19 cellular contexts compared by ENCODE assay signal in the genomic region with DNA sequence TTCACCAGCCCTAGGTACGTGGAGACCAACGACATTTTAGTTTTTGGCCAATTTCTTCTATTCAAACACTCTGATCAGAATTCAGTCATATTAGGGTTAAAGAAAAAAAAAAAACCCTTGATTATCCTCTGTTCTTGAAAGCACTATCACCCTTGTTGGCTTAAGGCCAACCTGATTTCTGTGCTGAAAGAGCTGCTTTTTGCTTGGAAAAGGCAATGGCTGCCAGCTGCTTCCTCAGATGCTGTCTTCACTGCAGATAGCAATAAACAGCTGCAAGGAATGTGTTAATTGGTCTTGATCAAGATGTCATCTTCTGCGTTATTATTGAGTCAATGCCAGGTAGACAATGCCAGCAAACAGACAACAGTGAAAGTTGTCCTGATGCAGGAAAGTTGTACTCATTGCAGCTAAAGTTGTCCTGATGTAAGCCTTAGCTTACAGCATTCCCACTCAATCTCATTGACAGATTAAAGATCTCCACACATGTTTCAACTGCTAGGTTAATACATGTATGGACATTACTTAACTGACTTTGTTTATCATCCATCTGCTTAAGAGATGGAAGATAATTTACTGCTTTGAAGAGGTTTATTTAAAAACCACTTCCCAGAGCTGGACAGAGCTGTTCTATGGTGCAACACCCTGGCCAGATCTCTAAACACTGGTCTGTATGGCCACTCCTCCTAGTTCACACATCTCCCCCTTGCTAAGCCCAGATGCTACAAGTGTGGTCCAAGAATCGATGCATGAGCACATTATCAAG.
DNase-seq lines count a peak whose midpoint lies in the region; ATAC-seq and TF ChIP-seq lines count a peak whose summit lies in the region.
"Had no signal": no experiment of that assay in that cellular context is flagged by ENCODE, and none has a peak within 500 bp of the region (broad histone marks: within the 10 kb centered on the region; RNA-seq: fewer than 3 reads in every experiment).

No MANE protein-coding gene starts in this region.

- H3K27me3 ChIP-seq in BLaER1 treated with 17β-estradiol and CSF1 and Interleukin-3, amounts not matched to agents 10 nM and 100 nM, result no peaks in the 10 kb centered on the region
- peaks cover 8% of the 10 kb centered on the region for H3K27me3 ChIP-seq in left ventricle myocardium inferior (ENCODE audit: low read depth)
- no peaks in the 10 kb centered on the region for H3K27me3 ChIP-seq in gastrocnemius medialis
- H3K27me3 ChIP-seq: ascending aorta, right lobe of liver, vagina had no signal

- no peaks in the 10 kb centered on the region for H4K20me1 ChIP-seq in BLaER1 treated with 17β-estradiol and CSF1 and Interleukin-3, amounts not matched to agents 10 nM and 100 nM

- no peak for TF ChIP-seq CTCF in left ventricle myocardium inferior (IDR thresholded peaks at IDR 0.05; ENCODE audit: borderline replicate concordance)
- TF ChIP-seq CTCF in gastrocnemius medialis (IDR thresholded peaks at IDR 0.05 in 4 of 5, conservative IDR thresholded peaks at IDR 0.05 in 1 of 5), result no peak

- H3K36me3 ChIP-seq in BLaER1 treated with 17β-estradiol and CSF1 and Interleukin-3, amounts not matched to agents 10 nM and 100 nM, result no peaks in the 10 kb centered on the region
- H3K36me3 ChIP-seq in left ventricle myocardium inferior, result no peaks in the 10 kb centered on the region
- no peaks in the 10 kb centered on the region for H3K36me3 ChIP-seq in gastrocnemius medialis
- H3K36me3 ChIP-seq: ascending aorta, lower lobe of right lung, right lobe of liver, vagina, WERI-Rb-1 had no signal

- no peak overlapping the region for H3K9ac ChIP-seq in BLaER1 treated with 17β-estradiol and CSF1 and Interleukin-3, amounts not matched to agents 10 nM and 100 nM
- H3K9ac ChIP-seq: KMS-11 had no signal

- peaks cover 3 to 53% (median 40%) of the 10 kb centered on the region in 10 experiments for H3K4me1 ChIP-seq in BLaER1 treated with 17β-estradiol and CSF1 and Interleukin-3, amounts not matched to agents 10 nM and 100 nM
- H3K4me1 ChIP-seq in left ventricle myocardium inferior (peaks cover 26% of the 10 kb centered on the region), gastrocnemius medialis (peaks cover 6 to 10% of the 10 kb centered on the region in 2 donors)
- H3K4me1 ChIP-seq: ascending aorta, right lobe of liver had no signal

- DNase-seq in NCI-H2171 treated with DMSO at 0.1 percent for 48 hours (lab: John Stamatoyannopoulos, UW) (peak; percentile 34), left ventricle myocardium inferior (peak; percentile 30), gastrocnemius medialis (no peak), NOMO-1 (lab: John Stamatoyannopoulos, UW; ENCODE audit: unreplicated experiment in 2 of 2) (no peak), NCI-H524 (lab: John Stamatoyannopoulos, UW) (no peak)
- no peak for DNase-seq in activated CD8-positive, alpha-beta memory T cell treated with anti-CD3 and anti-CD28 coated beads for 24 hours
- DNase-seq: activated CD8-positive, alpha-beta memory T cell treated with anti-CD3 and anti-CD28 coated beads, Interleukin-2, amount 50 U/mL, for 4 hours; foreskin fibroblast; HFFc6; hippocampal formation; lower lobe of right lung; NCI-H187 treated with DMSO at 0.1 percent for 48 hours; NCI-H446 treated with DMSO at 0.1 percent for 48 hours; right lobe of liver; WERI-Rb-1 had no signal

- H3K27ac ChIP-seq in BLaER1 treated with 17β-estradiol and CSF1 and Interleukin-3, amounts not matched to agents 10 nM and 100 nM, result peak overlapping the region in 2 of 11 experiments; percentile 3 to 17; a peak in 3 of 22 replicates
- peak overlapping the region; percentile 82 for H3K27ac ChIP-seq in left ventricle myocardium inferior (replicated peaks)
- peak overlapping the region in 1 of 4 donors; percentile 5 for H3K27ac ChIP-seq in gastrocnemius medialis
- H3K27ac ChIP-seq: ascending aorta, KMS-11, lower lobe of right lung, right lobe of liver, vagina, WERI-Rb-1 had no signal

- no peak for TF ChIP-seq POLR2A in gastrocnemius medialis (IDR thresholded peaks at IDR 0.05)

- ATAC-seq in gastrocnemius medialis, result peak; percentile 19 to 43
- ATAC-seq: right lobe of liver had no signal

- H3K4me2 ChIP-seq in BLaER1 treated with 17β-estradiol and CSF1 and Interleukin-3, amounts not matched to agents 10 nM and 100 nM, result peak overlapping the region in 8 of 11 experiments; percentile 4 to 43 (median 34); a peak in 12 of 22 replicates
- H3K4me2 ChIP-seq: KMS-11 had no signal

- no peak overlapping the region for H3K4me3 ChIP-seq in BLaER1 treated with 17β-estradiol and CSF1 and Interleukin-3, amounts not matched to agents 10 nM and 100 nM
- H3K4me3 ChIP-seq in left ventricle myocardium inferior (no peak overlapping the region), gastrocnemius medialis (no peak overlapping the region)
- H3K4me3 ChIP-seq: ascending aorta, lower lobe of right lung, right lobe of liver, vagina had no signal

- in situ Hi-C loops in gastrocnemius medialis (cut with MboI; ENCODE audit: low sequenced_read_pairs in 4 of 4), result loop anchor here in 3 of 4 donors (25.0 kb wide), 2 partner anchors 918 to 943 kb away; no protein-coding TSS in a partner anchor

- H3K9me3 ChIP-seq in BLaER1 treated with 17β-estradiol and CSF1 and Interleukin-3, amounts not matched to agents 10 nM and 100 nM (replicated peaks in 1 of 11), result no peaks in the 10 kb centered on the region
- H3K9me3 ChIP-seq in left ventricle myocardium inferior (replicated peaks), result no peaks in the 10 kb centered on the region
- H3K9me3 ChIP-seq in gastrocnemius medialis, result no peaks in the 10 kb centered on the region
- H3K9me3 ChIP-seq: ascending aorta, lower lobe of right lung, right lobe of liver, vagina had no signal

- intact Hi-C loops in left ventricle myocardium inferior (cut with micrococcal nuclease) (no loop called here), gastrocnemius medialis (cut with DNase I; ENCODE audit: low total_unique reads) (loop anchor here (5.0 kb wide), 2 partner anchors 38 to 948 kb away; no protein-coding TSS in a partner anchor)

Comparison
In these comparisons a context has a peak if more than half of its experiments do, and no peak if none do; other contexts are left out.
1. DNase-seq: peak in NCI-H2171 treated with DMSO at 0.1 percent for 48 hours (single experiment) and left ventricle myocardium inferior (single experiment); none in gastrocnemius medialis (0 of 2), NOMO-1 (0 of 2), activated CD8-positive, alpha-beta memory T cell treated with anti-CD3 and anti-CD28 coated beads for 24 hours (single experiment) and NCI-H524 (0 of 2).